In the genomic region with DNA sequence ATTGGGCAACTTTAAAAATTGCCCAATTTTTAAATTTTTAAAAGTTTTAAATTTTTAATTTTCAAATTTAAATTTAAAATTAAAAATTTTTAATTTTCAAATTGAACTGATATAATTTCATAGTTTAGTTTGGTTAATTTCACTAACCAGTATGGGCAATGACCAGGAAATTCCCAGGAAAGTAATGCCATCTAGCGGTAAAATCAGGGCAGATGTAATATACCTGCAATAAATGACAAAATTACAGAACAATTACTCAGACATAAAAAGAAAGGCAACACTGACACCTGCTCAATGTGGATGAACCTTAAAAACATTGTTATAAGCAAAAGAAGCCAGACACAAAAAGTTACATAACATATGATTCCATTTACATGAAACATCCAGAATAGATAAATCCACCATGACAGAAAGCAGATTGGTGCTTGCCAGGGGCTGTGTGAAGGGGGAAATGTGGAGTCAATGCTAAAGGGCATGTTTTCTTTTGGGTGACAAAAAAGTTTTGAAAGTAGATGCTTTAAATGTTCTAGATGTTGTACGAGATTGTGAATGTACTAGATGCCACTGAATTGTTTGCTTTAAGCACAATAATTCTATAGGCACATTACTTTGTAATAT, we compare ENCODE assay signal across 8 cellular contexts. TPM values are rescaled to one million over a fixed set of nuclear protein-coding genes. Genes with fewer than 3 reads are reported as not detected.
DNase-seq lines count a peak whose midpoint lies in the region; ATAC-seq and TF ChIP-seq lines count a peak whose summit lies in the region.

No MANE protein-coding gene starts in this region.

- H3K27me3 ChIP-seq in body of pancreas (no peaks in the 10 kb centered on the region), testis (no peaks in the 10 kb centered on the region)

- WGBS in body of pancreas, 2 donors = 9 to 10% methylated on average over 2 of the region's 2 CpGs
- WGBS in testis, 2 donors = 37 to 49% methylated on average over 2 of the region's 2 CpGs

- intact Hi-C loops in body of pancreas (cut with DNase I) (loop anchor here (5.0 kb wide), 1 partner anchor 137 kb away; no protein-coding TSS in a partner anchor), testis (cut with DNase I; ENCODE audit: low total_unique reads) (no loop called here)

- no peak for TF ChIP-seq POLR2A in body of pancreas (IDR thresholded peaks at IDR 0.05)
- no peak for TF ChIP-seq POLR2A in testis (IDR thresholded peaks at IDR 0.05)

- H3K27ac ChIP-seq in body of pancreas = no peak overlapping the region
- H3K27ac ChIP-seq in testis = no peak overlapping the region

- DNase-seq in COLO668 (lab: John Stamatoyannopoulos, UW; ENCODE audit: unreplicated experiment) = peak; percentile 4
- DNase-seq in GM19238 (ENCODE audit: insufficient read length, low spot score) = peak; percentile 7
- DNase-seq in NCI-H345 (lab: John Stamatoyannopoulos, UW) = peak; percentile 47
- peak in 1 of 4 donors; percentile 40 for DNase-seq in body of pancreas
- DNase-seq in iris pigment epithelial cell (ENCODE audit: low read depth) = peak; percentile 55
- no peak for DNase-seq in testis

- H3K4me1 ChIP-seq in body of pancreas (no peaks in the 10 kb centered on the region), testis (no peaks in the 10 kb centered on the region)

- H3K4me3 ChIP-seq in body of pancreas (no peak overlapping the region), testis (no peak overlapping the region)

- peak; percentile 79 for ATAC-seq in body of pancreas
- ATAC-seq in HG02840 (IDR thresholded peaks at IDR 0.05; ENCODE audit: low FRiP score, unreplicated experiment) = no peak
- no peak for ATAC-seq in GM19035 (IDR thresholded peaks at IDR 0.05; ENCODE audit: unreplicated experiment)

- H3K9me3 ChIP-seq in body of pancreas (no peaks in the 10 kb centered on the region), testis (no peaks in the 10 kb centered on the region)

- H3K36me3 ChIP-seq in body of pancreas (replicated peaks in 1 of 2; ENCODE audit: insufficient read depth in 1 of 2, low read depth in 2 of 2) (no peaks in the 10 kb centered on the region), testis (ENCODE audit: low read depth, missing control alignments) (no peaks in the 10 kb centered on the region)

- peak; percentile 65 to 92 (median 84) for TF ChIP-seq CTCF in body of pancreas (IDR thresholded peaks at IDR 0.05)
- TF ChIP-seq CTCF in testis (IDR thresholded peaks at IDR 0.05) = peak; percentile 67 to 72 (median 70)

RNA-seq across cellular contexts. Expression of gene SLC16A12, which starts 28.6 kb away (rescaled TPM):
- total RNA-seq in body of pancreas (10 to 100 TPM; 19.5 to 26.7 TPM), testis (1 to 10 TPM; 1.9 to 6.0 TPM)
- polyA plus RNA-seq in testis (ENCODE audit: insufficient read depth, low read depth, low replicate concordance) = 2.8 TPM
